ENCODE assay signal across 12 cellular contexts in genomic region chr1:167431261-167431908, GRCh38.
DNase-seq lines count a peak whose midpoint lies in the region; ATAC-seq, FAIRE-seq and TF ChIP-seq lines count a peak whose summit lies in the region.
"Had no signal": no experiment of that assay in that cellular context is flagged by ENCODE, and none has a peak within 500 bp of the region (broad histone marks: within the 10 kb centered on the region; RNA-seq: fewer than 3 reads in every experiment).

No MANE protein-coding gene starts in this region.

- H3K27ac Mint-ChIP-seq in memory B cell: peak overlapping the region; percentile 90

- peak overlapping the region; percentile 79 for H3K4me3 Mint-ChIP-seq in memory B cell

- peaks cover 6% of the 10 kb centered on the region for H3K36me3 Mint-ChIP-seq in memory B cell

- TF ChIP-seq CTCF in GM06990 (IDR thresholded peaks at IDR 0.05; ENCODE audit: insufficient read depth, low read length, poor library complexity, severe bottlenecking) (no peak), pancreas (IDR thresholded peaks at IDR 0.05) (no peak)

- peak; percentile 28 for DNase-seq in GM06990 (ENCODE audit: extremely low read depth, insufficient read length)
- DNase-seq in SJCRH30: peak; percentile 46 to 58
- peak in 1 of 2 donors; percentile 41 for DNase-seq in memory B cell (ENCODE audit: low spot score in 2 of 2)
- no peak for DNase-seq in hippocampal formation (lab: John Stamatoyannopoulos, UW)
- DNase-seq in stimulated activated naive CD4-positive, alpha-beta T cell treated with Interleukin-2 at 50 U/mL for 16 hours (lab: John Stamatoyannopoulos, UW): no peak
- DNase-seq in pancreas: no peak
- no peak for DNase-seq in cortex of kidney (lab: John Stamatoyannopoulos, UW)
- DNase-seq: foreskin melanocyte; OCI-M1; stimulated activated CD4-positive, alpha-beta T cell treated with anti-CD3 and anti-CD28 coated beads, Interleukin-15, amount 100 ng/mL, for 24 hours had no signal

- H3K9me3 ChIP-seq in SJCRH30 (replicated peaks): no peaks in the 10 kb centered on the region
- no peaks in the 10 kb centered on the region for H3K9me3 ChIP-seq in pancreas
- H3K9me3 ChIP-seq: thoracic aorta had no signal

- intact Hi-C loops in pancreas (cut with DNase I): no loop called here

- 77 to 86% methylated on average over 14 of the region's 14 CpGs for WGBS in pancreas, 2 donors

- H3K27me3 ChIP-seq in GM06990 (replicated peaks; ENCODE audit: control insufficient read depth, insufficient read depth, low read length) (no peaks in the 10 kb centered on the region), SJCRH30 (no peaks in the 10 kb centered on the region), pancreas (no peaks in the 10 kb centered on the region)

- peaks cover 47% of the 10 kb centered on the region for H3K4me1 Mint-ChIP-seq in memory B cell

- no peak for FAIRE-seq in pancreas (lab: Jason Lieb, UNC)

- peak overlapping the region; percentile 15; the same call in 1 of the 2 replicates for H3K27ac ChIP-seq in SJCRH30
- H3K27ac ChIP-seq in pancreas: no peak overlapping the region
- H3K27ac ChIP-seq: thoracic aorta had no signal

- ATAC-seq in GM19351 (IDR thresholded peaks at IDR 0.05; ENCODE audit: unreplicated experiment) (peak; percentile 43), memory B cell (ENCODE audit: low read depth) (peak; percentile 38), pancreas (no peak)

- H3K4me1 ChIP-seq in SJCRH30 (peaks cover 13% of the 10 kb centered on the region; the same call in 1 of the 2 replicates), pancreas (no peaks in the 10 kb centered on the region)

- H3K9me3 Mint-ChIP-seq in memory B cell: no peaks in the 10 kb centered on the region

- H3K36me3 ChIP-seq in GM06990 (ENCODE audit: control insufficient read depth, insufficient read depth, low read length) (no peaks in the 10 kb centered on the region; the same call in 1 of the 2 replicates), SJCRH30 (no peaks in the 10 kb centered on the region), pancreas (no peaks in the 10 kb centered on the region)
- H3K36me3 ChIP-seq: thoracic aorta had no signal

- H3K4me3 ChIP-seq in GM06990 (replicated peaks; ENCODE audit: low read depth, low read length) (no peak overlapping the region), SJCRH30 (no peak overlapping the region), pancreas (no peak overlapping the region)
- H3K4me3 ChIP-seq: thoracic aorta had no signal

- H3K27me3 Mint-ChIP-seq in memory B cell: no peaks in the 10 kb centered on the region

Comparison
In these comparisons a context has a peak if more than half of its experiments do, and no peak if none do; other contexts are left out.
1. DNase-seq: peak in GM06990 (single experiment) and SJCRH30 (2 of 2); none in hippocampal formation (0 of 2), stimulated activated naive CD4-positive, alpha-beta T cell treated with Interleukin-2 at 50 U/mL for 16 hours (single experiment), pancreas (0 of 6) and cortex of kidney (single experiment).
2. ATAC-seq: peak in GM19351 (single experiment) and memory B cell (single experiment); none in pancreas (0 of 4).